In the genomic region with DNA sequence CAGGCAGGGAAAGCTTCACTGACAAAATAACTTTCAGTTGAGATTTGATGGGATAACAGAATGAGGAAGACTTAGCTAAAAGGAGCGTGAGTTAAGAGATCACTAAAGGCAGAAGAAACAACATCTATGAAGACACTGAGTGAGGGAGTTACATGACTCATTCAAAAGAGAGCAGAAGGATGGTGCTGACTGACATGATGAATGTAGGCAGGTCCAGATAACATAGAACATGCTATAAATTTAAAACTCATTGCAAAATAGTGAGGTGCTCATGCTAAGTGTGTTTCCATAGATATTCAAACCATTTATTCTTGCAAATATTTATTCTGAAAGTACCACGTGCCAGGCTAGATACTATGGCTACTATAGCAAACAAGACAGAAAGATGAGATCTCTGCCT, we compare ENCODE assay signal across 9 cellular contexts.
"Had no signal": no experiment of that assay in that cellular context is flagged by ENCODE, and none has a peak within 500 bp of the region (broad histone marks: within the 10 kb centered on the region; RNA-seq: fewer than 3 reads in every experiment).

No MANE protein-coding gene starts in this region.

- ATAC-seq: HCT116, HepG2 had no signal

- DNase-seq: GM23248, GOT3, H7, HFFc6 had no signal

- H3K27ac ChIP-seq: GM23248, HL-60 had no signal

- H3K9me3 Mint-ChIP-seq: HFFc6, IgD-negative memory B cell had no signal

- H3K4me1 ChIP-seq: HAP-1 had no signal

- H3K9ac ChIP-seq: GM23248 had no signal

- H3K4me3 ChIP-seq: GM23248, HAP-1 had no signal

- H2AFZ ChIP-seq: GM23248 had no signal

- H3K27ac Mint-ChIP-seq: HFFc6, IgD-negative memory B cell had no signal

- H3K9me3 ChIP-seq: HAP-1 had no signal

- H3K4me3 Mint-ChIP-seq: HFFc6, IgD-negative memory B cell had no signal

- H3K4me1 Mint-ChIP-seq: IgD-negative memory B cell had no signal

- H3K36me3 ChIP-seq: HAP-1 had no signal

- H3K27me3 Mint-ChIP-seq: IgD-negative memory B cell had no signal

- H3K36me3 Mint-ChIP-seq: IgD-negative memory B cell had no signal
